Comparison of ENCODE assay signal across 16 cellular contexts in genomic region chr9:127912882-127913281, GRCh38. TPM values are rescaled to one million over a fixed set of nuclear protein-coding genes. Genes with fewer than 3 reads are reported as not detected.
DNase-seq lines count a peak whose midpoint lies in the region; ATAC-seq and TF ChIP-seq lines count a peak whose summit lies in the region.
"Had no signal": no experiment of that assay in that cellular context is flagged by ENCODE, and none has a peak within 500 bp of the region (broad histone marks: within the 10 kb centered on the region; RNA-seq: fewer than 3 reads in every experiment).

No MANE protein-coding gene starts in this region.

- peak overlapping the region in 5 of 8 donors; percentile 6 to 63 (median 36) for H3K27ac ChIP-seq in spleen
- H3K27ac ChIP-seq: SJSA1 had no signal

- no peak for TF ChIP-seq CTCF in spleen (IDR thresholded peaks at IDR 0.05 in 8 of 11, conservative IDR thresholded peaks at IDR 0.05 in 3 of 11)

- no peak for TF ChIP-seq POLR2A in spleen (IDR thresholded peaks at IDR 0.05)

- H3K4me1 ChIP-seq in spleen: peaks cover 21 to 88% (median 62%) of the 10 kb centered on the region in 6 donors

- POLR2A ChIA-PET in activated naive CD8-positive, alpha-beta T cell treated with anti-CD3 and anti-CD28 coated beads, Interleukin-2, amount 10 ng/mL, durations not matched to agents 7 days and 5 days (lab: Charles Lee): interaction anchor here (1.0 to 7.5 kb wide), 2 partner anchors 8 to 9 kb away, joined by 3 to 187 read pairs; no protein-coding TSS in a partner anchor

- ATAC-seq in activated naive CD8-positive, alpha-beta T cell treated with anti-CD3 and anti-CD28 coated beads, Interleukin-2, amount 10 ng/mL, durations not matched to agents 7 days and 5 days (ENCODE audit: low read depth): no peak
- ATAC-seq in GM19324 (IDR thresholded peaks at IDR 0.05; ENCODE audit: low FRiP score, unreplicated experiment): no peak
- ATAC-seq: activated CD4-positive, CD25-positive, alpha-beta regulatory T cell treated with anti-CD3 and anti-CD28 coated beads, Interleukin-2, amount 50 U/mL, for 24 hours; HCT116 had no signal

- no peaks in the 10 kb centered on the region for H3K9me3 ChIP-seq in spleen
- H3K9me3 ChIP-seq: SJSA1 had no signal

- no peak for DNase-seq in T-helper 2 cell treated with Interferon-gamma antibody and Interleukin-4, amounts not matched to agents 5 μg/mL and 100 μg/mL, for 36 hours (ENCODE audit: low spot score)
- DNase-seq in T-helper 2 cell (no peak), NCI-H2196 treated with DMSO at 0.1 percent for 48 hours (lab: John Stamatoyannopoulos, UW; ENCODE audit: unreplicated experiment) (peak; percentile 37), spleen (no peak), 8988T (no peak), H4 (ENCODE audit: low spot score) (no peak)
- DNase-seq in activated naive CD8-positive, alpha-beta T cell treated with anti-CD3 and anti-CD28 coated beads, Interleukin-2, amount 10 ng/mL, durations not matched to agents 7 days and 5 days: no peak
- DNase-seq: activated gamma-delta T cell; central memory CD4-positive, alpha-beta T cell; NCI-H1105; NCI-H526; nucleus accumbens had no signal

- intact Hi-C loops in spleen (cut with DNase I; ENCODE audit: low total_unique reads): no loop called here

- H3K36me3 ChIP-seq in spleen: peaks cover 3 to 73% (median 52%) of the 10 kb centered on the region in 6 donors

- H3K4me1 Mint-ChIP-seq in T-helper 2 cell treated with Interferon-gamma antibody and Interleukin-4, amounts not matched to agents 5 μg/mL and 100 μg/mL, for 36 hours (ENCODE audit: low read depth): peaks cover 42% of the 10 kb centered on the region
- H3K4me1 Mint-ChIP-seq in activated naive CD8-positive, alpha-beta T cell treated with anti-CD3 and anti-CD28 coated beads, Interleukin-2, amount 10 ng/mL, durations not matched to agents 7 days and 5 days: peaks cover 32% of the 10 kb centered on the region

- H3K4me3 ChIP-seq in spleen: no peak overlapping the region
- H3K4me3 ChIP-seq: SJSA1 had no signal

- H3K27me3 ChIP-seq in spleen (replicated peaks in 1 of 7): no peaks in the 10 kb centered on the region
- H3K27me3 ChIP-seq: SJSA1 had no signal

- H3K4me3 Mint-ChIP-seq in T-helper 2 cell treated with Interferon-gamma antibody and Interleukin-4, amounts not matched to agents 5 μg/mL and 100 μg/mL, for 36 hours: no peak overlapping the region
- H3K4me3 Mint-ChIP-seq in activated naive CD8-positive, alpha-beta T cell treated with anti-CD3 and anti-CD28 coated beads, Interleukin-2, amount 10 ng/mL, durations not matched to agents 7 days and 5 days: no peak overlapping the region

- H3K36me3 Mint-ChIP-seq in T-helper 2 cell treated with Interferon-gamma antibody and Interleukin-4, amounts not matched to agents 5 μg/mL and 100 μg/mL, for 36 hours (ENCODE audit: low read depth): peaks cover 21% of the 10 kb centered on the region
- H3K36me3 Mint-ChIP-seq in activated naive CD8-positive, alpha-beta T cell treated with anti-CD3 and anti-CD28 coated beads, Interleukin-2, amount 10 ng/mL, durations not matched to agents 7 days and 5 days: peaks cover 25% of the 10 kb centered on the region

- 84 to 89% (median 87%) methylated on average over 5 of the region's 5 CpGs for WGBS in spleen, 5 donors

- peak overlapping the region; percentile 71 for H3K27ac Mint-ChIP-seq in T-helper 2 cell treated with Interferon-gamma antibody and Interleukin-4, amounts not matched to agents 5 μg/mL and 100 μg/mL, for 36 hours
- H3K27ac Mint-ChIP-seq in activated naive CD8-positive, alpha-beta T cell treated with anti-CD3 and anti-CD28 coated beads, Interleukin-2, amount 10 ng/mL, durations not matched to agents 7 days and 5 days: peak overlapping the region; percentile 60

- H3K27me3 Mint-ChIP-seq in T-helper 2 cell treated with Interferon-gamma antibody and Interleukin-4, amounts not matched to agents 5 μg/mL and 100 μg/mL, for 36 hours (ENCODE audit: low read depth): no peaks in the 10 kb centered on the region
- H3K27me3 Mint-ChIP-seq in activated naive CD8-positive, alpha-beta T cell treated with anti-CD3 and anti-CD28 coated beads, Interleukin-2, amount 10 ng/mL, durations not matched to agents 7 days and 5 days: no peaks in the 10 kb centered on the region

- no peaks in the 10 kb centered on the region for H3K9me3 Mint-ChIP-seq in T-helper 2 cell treated with Interferon-gamma antibody and Interleukin-4, amounts not matched to agents 5 μg/mL and 100 μg/mL, for 36 hours
- no peaks in the 10 kb centered on the region for H3K9me3 Mint-ChIP-seq in activated naive CD8-positive, alpha-beta T cell treated with anti-CD3 and anti-CD28 coated beads, Interleukin-2, amount 10 ng/mL, durations not matched to agents 7 days and 5 days

RNA-seq across cellular contexts. Expression of gene ST6GALNAC4, which starts 4.0 kb away (rescaled TPM):
- 10 to 100 TPM; 51.1 to 59.5 TPM for total RNA-seq in activated naive CD8-positive, alpha-beta T cell treated with anti-CD3 and anti-CD28 coated beads, Interleukin-2, amount 10 ng/mL, durations not matched to agents 7 days and 5 days
- 10 to 100 TPM; 48.6 to 92.8 (median 65.8) TPM for total RNA-seq in spleen
- 10 to 100 TPM; 16.0 to 36.7 (median 19.5) TPM for polyA plus RNA-seq in spleen
- total RNA-seq in H4 (2014; rRNA removed; shearing (Covaris generic)): 5.2 and 12.8 TPM in 2 replicates

RNA-seq across cellular contexts. Expression of gene ST6GALNAC6, which starts 13.5 kb away (rescaled TPM):
- total RNA-seq in activated naive CD8-positive, alpha-beta T cell treated with anti-CD3 and anti-CD28 coated beads, Interleukin-2, amount 10 ng/mL, durations not matched to agents 7 days and 5 days: 100 to 1,000 TPM; 105 to 112 TPM
- 100 to 1,000 TPM in 1 of 7 donors, 10 to 100 TPM in 6; 62.5 to 118 (median 75.9) TPM for total RNA-seq in spleen
- 10 to 100 TPM; 29.0 to 68.0 (median 31.7) TPM for polyA plus RNA-seq in spleen
- total RNA-seq in H4 (2014; rRNA removed; shearing (Covaris generic)): 12.4 and 14.8 TPM in 2 replicates

RNA-seq across cellular contexts. Expression of gene PIP5KL1, which starts 17.7 kb away (rescaled TPM):
- total RNA-seq in activated naive CD8-positive, alpha-beta T cell treated with anti-CD3 and anti-CD28 coated beads, Interleukin-2, amount 10 ng/mL, durations not matched to agents 7 days and 5 days: 1 to 10 TPM; 1.5 to 1.9 TPM
- 1 to 10 TPM in 2 of 7 donors, under 1 TPM in 3, not detected in 2; 0.46 to 3.6 (median 0.94) TPM for total RNA-seq in spleen
- under 1 TPM; 0.13 to 0.51 (median 0.42) TPM for polyA plus RNA-seq in spleen
- 0.95 and 2.6 TPM in 2 replicates for total RNA-seq in H4 (2014; rRNA removed; shearing (Covaris generic))

RNA-seq across cellular contexts. Expression of gene DPM2, which starts 24.8 kb away (rescaled TPM):
- 10 to 100 TPM; 49.2 to 54.2 TPM for total RNA-seq in activated naive CD8-positive, alpha-beta T cell treated with anti-CD3 and anti-CD28 coated beads, Interleukin-2, amount 10 ng/mL, durations not matched to agents 7 days and 5 days
- total RNA-seq in spleen: 10 to 100 TPM; 19.5 to 31.3 (median 25.2) TPM
- 10 to 100 TPM; 23.6 to 33.8 (median 28.1) TPM for polyA plus RNA-seq in spleen
- total RNA-seq in H4 (2014; rRNA removed; shearing (Covaris generic)): 31.1 and 35.4 TPM in 2 replicates

RNA-seq across cellular contexts. Expression of gene AK1, which starts 35.4 kb away (rescaled TPM):
- 10 to 100 TPM; 46.8 to 54.6 TPM for total RNA-seq in activated naive CD8-positive, alpha-beta T cell treated with anti-CD3 and anti-CD28 coated beads, Interleukin-2, amount 10 ng/mL, durations not matched to agents 7 days and 5 days
- total RNA-seq in spleen: 10 to 100 TPM; 41.3 to 89.7 (median 59.7) TPM
- 10 to 100 TPM; 47.0 to 97.9 (median 82.7) TPM for polyA plus RNA-seq in spleen
- 25.3 and 45.7 TPM in 2 replicates for total RNA-seq in H4 (2014; rRNA removed; shearing (Covaris generic))
